ENCODE assay signal across 8 cellular contexts in the genomic region with DNA sequence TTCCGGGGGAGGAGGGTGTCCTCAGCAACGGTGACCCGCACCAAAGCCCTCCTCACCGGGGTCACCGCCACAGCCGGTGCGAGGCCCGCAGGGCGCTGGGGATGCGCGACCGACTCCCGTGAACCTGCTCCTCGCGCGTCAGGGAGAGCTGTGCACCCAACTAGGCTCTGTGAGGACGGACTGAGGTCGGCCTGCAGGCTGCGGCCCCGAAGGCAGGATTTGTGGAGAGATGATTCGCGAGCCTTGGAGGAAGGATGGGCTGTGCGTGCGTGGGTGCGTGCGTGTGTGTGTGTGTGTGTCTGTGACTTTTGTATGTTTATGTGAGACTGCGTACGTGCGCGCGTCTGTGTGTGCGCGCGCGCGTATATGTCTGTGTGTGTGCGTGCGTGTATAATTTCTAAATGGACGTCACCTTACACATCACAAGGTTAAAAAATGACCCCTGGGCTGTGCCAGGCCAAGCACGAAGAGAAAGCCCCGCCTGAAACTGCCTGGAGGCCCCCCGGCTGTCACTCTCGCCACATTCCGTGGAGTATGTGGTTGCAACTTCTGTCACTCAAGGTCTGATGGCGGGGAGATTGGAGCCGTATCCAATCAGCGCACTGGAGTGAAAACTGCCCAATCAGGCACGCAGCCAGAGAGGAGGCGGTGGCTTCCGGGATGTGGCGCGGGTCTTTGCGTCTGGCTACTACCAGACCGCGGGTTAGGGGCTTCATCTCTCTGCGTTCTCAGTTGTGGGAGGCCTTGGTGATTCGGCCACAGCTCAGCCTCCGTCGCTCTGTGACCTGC. TPM values are rescaled to one million over a fixed set of nuclear protein-coding genes. Genes with fewer than 3 reads are reported as not detected.
A peak's percentile ranks its signal among the peaks of the same experiment; 100 is the strongest.
DNase-seq lines count a peak whose midpoint lies in the region; ATAC-seq and TF ChIP-seq lines count a peak whose summit lies in the region.

A gene (plus strand): TSS at position 672 of the 789 bp plus-strand sequence. CDS start 170 bp downstream, outside the sequence.

- peak; percentile 91 for ATAC-seq in GM19351 (IDR thresholded peaks at IDR 0.05; ENCODE audit: unreplicated experiment)
- ATAC-seq in HG03571 (IDR thresholded peaks at IDR 0.05; ENCODE audit: unreplicated experiment): peak; percentile 92

- TF ChIP-seq CTCF in endothelial cell (IDR thresholded peaks at IDR 0.05; ENCODE audit: unreplicated experiment): no peak

- peak; percentile 97 for DNase-seq in CD1c-positive myeloid dendritic cell (ENCODE audit: extremely low spot score)
- peak; percentile 79 for DNase-seq in NOMO-1 treated with DMSO at 0.1 percent for 48 hours (lab: John Stamatoyannopoulos, UW; ENCODE audit: unreplicated experiment)
- DNase-seq in activated T-cell treated with anti-CD3 and anti-CD28 coated beads for 1 hour (ENCODE audit: low read depth): peak; percentile 80
- peak; percentile 89 for DNase-seq in endothelial cell (ENCODE audit: low spot score)
- DNase-seq in midbrain (lab: John Stamatoyannopoulos, UW): peak; percentile 98
- peak; percentile 84 to 87 for DNase-seq in stimulated activated CD8-positive, alpha-beta memory T cell treated with anti-CD3 and anti-CD28 coated beads, Interleukin-15, amount 100 ng/mL, for 48 hours (ENCODE audit: low read depth in 2 of 2)

- no peaks in the 10 kb centered on the region for H3K9me3 Mint-ChIP-seq in endothelial cell (ENCODE audit: unreplicated experiment)

- H3K27ac Mint-ChIP-seq in endothelial cell (ENCODE audit: unreplicated experiment): peak within 1 kb of the TSS; percentile 89

- peaks cover 19% of the 10 kb centered on the region for H3K27me3 Mint-ChIP-seq in endothelial cell (ENCODE audit: unreplicated experiment)

- H3K4me1 Mint-ChIP-seq in endothelial cell (ENCODE audit: unreplicated experiment): peaks cover 18% of the 10 kb centered on the region

- peaks cover 15% of the 10 kb centered on the region for H3K36me3 Mint-ChIP-seq in endothelial cell (ENCODE audit: low read depth, unreplicated experiment)

- peak within 1 kb of the TSS; percentile 99 for H3K4me3 Mint-ChIP-seq in endothelial cell (ENCODE audit: unreplicated experiment)

RNA-seq across cellular contexts. Expression of the gene that starts here (rescaled TPM):
- total RNA-seq in endothelial cell (ENCODE audit: unreplicated experiment): 17.0 TPM

Comparison
In these comparisons a context has a peak if more than half of its experiments do, and no peak if none do; other contexts are left out.
1. Peak in every context shown above with its lines: DNase-seq and ATAC-seq.